8 cellular contexts compared by ENCODE assay signal in genomic region chr13:48579167-48579918, GRCh38. TPM values are rescaled to one million over a fixed set of nuclear protein-coding genes. Genes with fewer than 3 reads are reported as not detected.
DNase-seq lines count a peak whose midpoint lies in the region; ATAC-seq and TF ChIP-seq lines count a peak whose summit lies in the region.

No MANE protein-coding gene starts in this region.

- DNase-seq in NOMO-1 (lab: John Stamatoyannopoulos, UW; ENCODE audit: unreplicated experiment in 2 of 2) (peak; percentile 88 to 98), left lobe of liver (ENCODE audit: low spot score) (peak; percentile 56), AG08395 (ENCODE audit: low spot score) (no peak), HuH-7 (ENCODE audit: low spot score) (no peak), middle frontal gyrus (ENCODE audit: extremely low spot score, low spot score) (no peak), glutamatergic neuron (no peak)

- no peaks in the 10 kb centered on the region for H3K9me3 Mint-ChIP-seq in glutamatergic neuron (ENCODE audit: unreplicated experiment)

- H3K27me3 Mint-ChIP-seq in glutamatergic neuron (ENCODE audit: unreplicated experiment) = no peaks in the 10 kb centered on the region

- no peaks in the 10 kb centered on the region for H3K4me1 Mint-ChIP-seq in glutamatergic neuron (ENCODE audit: low read depth, unreplicated experiment)

- no peaks in the 10 kb centered on the region for H3K36me3 Mint-ChIP-seq in glutamatergic neuron (ENCODE audit: unreplicated experiment)

- H3K4me3 Mint-ChIP-seq in glutamatergic neuron (ENCODE audit: unreplicated experiment) = no peak overlapping the region

- no peak overlapping the region for H3K27ac Mint-ChIP-seq in glutamatergic neuron (ENCODE audit: unreplicated experiment)

- ATAC-seq in GM18868 (IDR thresholded peaks at IDR 0.05; ENCODE audit: unreplicated experiment) (peak; percentile 82), HG02798 (IDR thresholded peaks at IDR 0.05; ENCODE audit: poor library complexity, unreplicated experiment) (peak; percentile 80), left lobe of liver (peak; percentile 71)

- no peak for TF ChIP-seq CTCF in glutamatergic neuron (IDR thresholded peaks at IDR 0.05; ENCODE audit: partially characterized antibody, unreplicated experiment)

RNA-seq across cellular contexts. Expression of gene RCBTB2, which starts 46.5 kb away (rescaled TPM):
- total RNA-seq in left lobe of liver (3.5 TPM), glutamatergic neuron (ENCODE audit: unreplicated experiment) (7.4 TPM)

Comparison
In these comparisons a context has a peak if more than half of its experiments do, and no peak if none do; other contexts are left out.
1. DNase-seq: peak in NOMO-1 (2 of 2) and left lobe of liver (single experiment); none in AG08395 (single experiment), HuH-7 (single experiment), middle frontal gyrus (single experiment) and glutamatergic neuron (single experiment).
2. Peak in every context shown above with its lines, with median percentiles within 50 percentile points of each other: ATAC-seq.